In genomic region chr1:103513720-103514119, GRCh38 we compare ENCODE assay signal across 1 cellular context.
TF ChIP-seq lines count a peak whose summit lies in the region.

No MANE protein-coding gene starts in this region.

TF ChIP-seq in WTC11, 78 proteins besides CTCF, POLR2A, EP300 and RAD21 (continued from another document):
- TF ChIP-seq, protein P1, sequence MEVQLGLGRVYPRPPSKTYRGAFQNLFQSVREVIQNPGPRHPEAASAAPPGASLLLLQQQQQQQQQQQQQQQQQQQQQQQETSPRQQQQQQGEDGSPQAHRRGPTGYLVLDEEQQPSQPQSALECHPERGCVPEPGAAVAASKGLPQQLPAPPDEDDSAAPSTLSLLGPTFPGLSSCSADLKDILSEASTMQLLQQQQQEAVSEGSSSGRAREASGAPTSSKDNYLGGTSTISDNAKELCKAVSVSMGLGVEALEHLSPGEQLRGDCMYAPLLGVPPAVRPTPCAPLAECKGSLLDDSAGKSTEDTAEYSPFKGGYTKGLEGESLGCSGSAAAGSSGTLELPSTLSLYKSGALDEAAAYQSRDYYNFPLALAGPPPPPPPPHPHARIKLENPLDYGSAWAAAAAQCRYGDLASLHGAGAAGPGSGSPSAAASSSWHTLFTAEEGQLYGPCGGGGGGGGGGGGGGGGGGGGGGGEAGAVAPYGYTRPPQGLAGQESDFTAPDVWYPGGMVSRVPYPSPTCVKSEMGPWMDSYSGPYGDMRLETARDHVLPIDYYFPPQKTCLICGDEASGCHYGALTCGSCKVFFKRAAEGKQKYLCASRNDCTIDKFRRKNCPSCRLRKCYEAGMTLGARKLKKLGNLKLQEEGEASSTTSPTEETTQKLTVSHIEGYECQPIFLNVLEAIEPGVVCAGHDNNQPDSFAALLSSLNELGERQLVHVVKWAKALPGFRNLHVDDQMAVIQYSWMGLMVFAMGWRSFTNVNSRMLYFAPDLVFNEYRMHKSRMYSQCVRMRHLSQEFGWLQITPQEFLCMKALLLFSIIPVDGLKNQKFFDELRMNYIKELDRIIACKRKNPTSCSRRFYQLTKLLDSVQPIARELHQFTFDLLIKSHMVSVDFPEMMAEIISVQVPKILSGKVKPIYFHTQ (CRISPR knock-in tag; IDR thresholded peaks at IDR 0.05) = no peak
